Comparison of ENCODE assay signal across 1 cellular context in genomic region chr1:26711777-26712176, GRCh38.
TF ChIP-seq lines count a peak whose summit lies in the region.

No MANE protein-coding gene starts in this region.

TF ChIP-seq in WTC11, 78 proteins besides CTCF, POLR2A, EP300 and RAD21 (continued from another document):
- TF ChIP-seq HMGXB4 (CRISPR knock-in tag; IDR thresholded peaks at IDR 0.05), result no peak
- TF ChIP-seq JUN (CRISPR knock-in tag; IDR thresholded peaks at IDR 0.05), result no peak
